14 cellular contexts compared by ENCODE assay signal in genomic region chr6:169455470-169455869, GRCh38.
DNase-seq lines count a peak whose midpoint lies in the region; ATAC-seq and TF ChIP-seq lines count a peak whose summit lies in the region.
"Had no signal": no experiment of that assay in that cellular context is flagged by ENCODE, and none has a peak within 500 bp of the region (broad histone marks: within the 10 kb centered on the region; RNA-seq: fewer than 3 reads in every experiment).

No MANE protein-coding gene starts in this region.

- 100% methylated on average over 1 of the region's 1 CpG for WGBS in hepatocyte (ENCODE audit: low lambda C conversion rate, missing lambda C conversion rate)

- no peaks in the 10 kb centered on the region for H4K20me1 ChIP-seq in hepatocyte (ENCODE audit: insufficient read depth, poor library complexity, severe bottlenecking)
- H4K20me1 ChIP-seq: BLaER1 treated with 17β-estradiol and CSF1 and Interleukin-3, amounts not matched to agents 10 nM and 100 nM had no signal

- no peaks in the 10 kb centered on the region for H3K9me2 ChIP-seq in hepatocyte (replicated peaks; ENCODE audit: insufficient read depth)

- intact Hi-C loops in left ventricle myocardium inferior (cut with micrococcal nuclease) (no loop called here), vagina (cut with DNase I) (no loop called here)

- H3K4me3 ChIP-seq in cardiac muscle cell (no peak overlapping the region), left ventricle myocardium inferior (no peak overlapping the region), hepatocyte (no peak overlapping the region), skin epidermis (no peak overlapping the region), vagina (no peak overlapping the region)
- H3K4me3 ChIP-seq: BLaER1 treated with 17β-estradiol and CSF1 and Interleukin-3, amounts not matched to agents 10 nM and 100 nM; GM23338 had no signal

- DNase-seq in cardiac muscle cell (ENCODE audit: low read depth in 1 of 2, low spot score in 1 of 2), result no peak
- no peak for DNase-seq in left ventricle myocardium inferior
- DNase-seq in hepatocyte (ENCODE audit: low spot score), result no peak
- no peak for DNase-seq in vagina (ENCODE audit: extremely low spot score in 2 of 2)
- DNase-seq in DMS 273 (lab: John Stamatoyannopoulos, UW; ENCODE audit: unreplicated experiment), result no peak
- DNase-seq in activated CD4-positive, CD25-positive, alpha-beta regulatory T cell (lab: John Stamatoyannopoulos, UW), result no peak
- DNase-seq: CD8-positive, alpha-beta T cell; COR-L47; HCEC 1CT had no signal

- H3K27me3 ChIP-seq in cardiac muscle cell (no peaks in the 10 kb centered on the region), left ventricle myocardium inferior (ENCODE audit: low read depth) (no peaks in the 10 kb centered on the region), hepatocyte (no peaks in the 10 kb centered on the region), vagina (no peaks in the 10 kb centered on the region)
- H3K27me3 ChIP-seq: BLaER1 treated with 17β-estradiol and CSF1 and Interleukin-3, amounts not matched to agents 10 nM and 100 nM had no signal

- no peak for ATAC-seq in GM18870 (IDR thresholded peaks at IDR 0.05; ENCODE audit: unreplicated experiment)
- ATAC-seq: CD8-positive, alpha-beta T cell; GM23338 had no signal

- no peak overlapping the region for H3K4me2 ChIP-seq in hepatocyte
- H3K4me2 ChIP-seq: BLaER1 treated with 17β-estradiol and CSF1 and Interleukin-3, amounts not matched to agents 10 nM and 100 nM; GM23338 had no signal

- no peaks in the 10 kb centered on the region for H3K9me3 ChIP-seq in cardiac muscle cell (ENCODE audit: low read depth)
- peaks cover 18% of the 10 kb centered on the region for H3K9me3 ChIP-seq in left ventricle myocardium inferior (replicated peaks)
- no peaks in the 10 kb centered on the region for H3K9me3 ChIP-seq in hepatocyte (ENCODE audit: low read depth)
- H3K9me3 ChIP-seq in vagina, result no peaks in the 10 kb centered on the region

- H3K4me1 ChIP-seq in cardiac muscle cell (ENCODE audit: low read depth) (no peaks in the 10 kb centered on the region), left ventricle myocardium inferior (peaks cover 1% of the 10 kb centered on the region), hepatocyte (ENCODE audit: insufficient read depth) (peaks cover 9% of the 10 kb centered on the region), vagina (peaks cover 13% of the 10 kb centered on the region)

- TF ChIP-seq POLR2A in vagina (IDR thresholded peaks at IDR 0.05), result no peak

- H3K79me2 ChIP-seq in hepatocyte, result no peaks in the 10 kb centered on the region

- TF ChIP-seq CTCF in cardiac muscle cell (IDR thresholded peaks at IDR 0.05; ENCODE audit: low read depth, low read length) (no peak), left ventricle myocardium inferior (IDR thresholded peaks at IDR 0.05; ENCODE audit: borderline replicate concordance) (no peak), hepatocyte (IDR thresholded peaks at IDR 0.05; ENCODE audit: poor library complexity) (no peak), vagina (IDR thresholded peaks at IDR 0.05) (no peak)

- H3K36me3 ChIP-seq in cardiac muscle cell (no peaks in the 10 kb centered on the region), left ventricle myocardium inferior (no peaks in the 10 kb centered on the region), hepatocyte (replicated peaks; ENCODE audit: insufficient read depth, low read depth) (no peaks in the 10 kb centered on the region), vagina (no peaks in the 10 kb centered on the region)
- H3K36me3 ChIP-seq: BLaER1 treated with 17β-estradiol and CSF1 and Interleukin-3, amounts not matched to agents 10 nM and 100 nM had no signal

- H2AFZ ChIP-seq in hepatocyte, result no peak overlapping the region
- H2AFZ ChIP-seq: GM23338 had no signal

- H3K27ac ChIP-seq in cardiac muscle cell, result peak overlapping the region; percentile 29
- H3K27ac ChIP-seq in left ventricle myocardium inferior (replicated peaks), result no peak overlapping the region
- H3K27ac ChIP-seq in hepatocyte, result peak overlapping the region; percentile 53
- peak overlapping the region in 11 of 21 experiments; percentile 6 to 89 (median 57) for H3K27ac ChIP-seq in skin epidermis
- H3K27ac ChIP-seq in vagina, result peak overlapping the region; percentile 86
- H3K27ac ChIP-seq: BLaER1 treated with 17β-estradiol and CSF1 and Interleukin-3, amounts not matched to agents 10 nM and 100 nM; HL-60 had no signal
